In the genomic region with DNA sequence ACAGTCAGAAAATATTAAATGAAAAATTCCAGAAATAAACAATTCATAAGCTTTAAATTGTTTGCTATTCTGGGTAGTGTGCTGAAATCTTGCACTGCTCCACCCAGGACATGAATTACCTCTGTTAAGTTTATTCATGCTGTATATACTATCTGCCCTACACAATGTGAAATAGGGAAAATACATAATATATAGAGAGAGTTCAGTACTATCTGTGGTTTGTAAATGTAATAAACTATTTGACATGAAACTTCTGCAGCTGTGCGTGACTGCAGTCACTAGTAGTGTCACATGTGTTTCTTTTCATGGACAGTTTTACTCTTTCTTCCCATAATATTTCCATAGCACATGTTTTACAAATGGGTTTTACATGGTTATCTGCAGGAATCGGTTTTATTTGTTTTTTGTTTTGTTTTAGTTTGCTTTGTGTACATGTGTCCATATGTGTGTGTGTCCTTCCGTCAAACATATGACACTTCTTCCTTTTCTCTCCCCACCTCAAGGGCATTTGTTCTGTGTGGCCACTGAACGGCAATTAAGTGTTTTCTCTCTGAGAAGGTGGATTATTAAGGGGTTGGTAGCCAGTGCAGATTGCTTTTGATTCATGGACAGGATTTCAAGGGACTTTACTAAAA, we compare ENCODE assay signal across 28 cellular contexts.
"Had no signal": no experiment of that assay in that cellular context is flagged by ENCODE, and none has a peak within 500 bp of the region (broad histone marks: within the 10 kb centered on the region; RNA-seq: fewer than 3 reads in every experiment).

No MANE protein-coding gene starts in this region.

- H3K9ac ChIP-seq: neural progenitor cell had no signal

- DNase-seq: cerebellar nuclear complex; cortex of kidney; effector memory CD8-positive, alpha-beta T cell; foreskin keratinocyte; glutamatergic neuron; heart right ventricle; hippocampal formation; immature natural killer cell; islet precursor cell; kidney glomerular epithelial cell; left colon; left ventricle myocardium superior; lower lobe of right lung; mucosa of descending colon; naive B cell; spleen; stimulated activated CD4-positive, alpha-beta T cell treated with anti-CD3 and anti-CD28 coated beads, Interleukin-4, amount 100 ng/mL, for 4 hours; stimulated activated naive CD8-positive, alpha-beta T cell treated with anti-CD3 and anti-CD28 coated beads, Interleukin-15, Interleukin-2, amounts not matched to agents 100 U/mL and 50 U/mL, for 24 hours; substantia nigra; testis; tibial artery; upper lobe of left lung had no signal

- H3K27ac ChIP-seq: foreskin keratinocyte, heart right ventricle, lower lobe of right lung, neural progenitor cell, prostate gland, right atrium auricular region, skin epidermis, spleen, testis, tibial artery, upper lobe of left lung had no signal

- ATAC-seq: effector memory CD8-positive, alpha-beta T cell; foreskin keratinocyte; heart right ventricle; left colon; left ventricle myocardium superior; lower lobe of right lung; mucosa of descending colon; natural killer cell treated with Interleukin-12 subunit alpha and Interleukin-12 subunit beta and Interleukin-15 and Interleukin-18, amount 100 ng/mL, for 72 hours; stimulated activated memory B cell treated with anti-CD40 and anti-IgM and Interleukin-4, amounts not matched to agents 10 μg/mL and 1 μg/mL and 100 μg/mL, for 72 hours; stimulated activated naive CD8-positive, alpha-beta T cell treated with anti-CD3 and anti-CD28 coated beads, Interleukin-15, Interleukin-2, amounts not matched to agents 100 U/mL and 50 U/mL, for 24 hours had no signal

- H3K4me3 ChIP-seq: heart right ventricle, lower lobe of right lung, mucosa of descending colon, neural progenitor cell, prostate gland, right atrium auricular region, skin epidermis, spleen, testis, tibial artery, upper lobe of left lung had no signal

- H3K27me3 Mint-ChIP-seq: effector memory CD8-positive, alpha-beta T cell; naive B cell; natural killer cell treated with Interleukin-12 subunit alpha and Interleukin-12 subunit beta and Interleukin-15 and Interleukin-18, amount 100 ng/mL, for 72 hours; stimulated activated memory B cell treated with anti-CD40 and anti-IgM and Interleukin-4, amounts not matched to agents 10 μg/mL and 1 μg/mL and 100 μg/mL, for 72 hours had no signal

- H3K9me3 ChIP-seq: heart right ventricle, lower lobe of right lung, prostate gland, right atrium auricular region, testis, tibial artery, upper lobe of left lung had no signal

- H3K27me3 ChIP-seq: foreskin keratinocyte, heart right ventricle, neural progenitor cell, right atrium auricular region, spleen, testis, tibial artery, upper lobe of left lung had no signal

- H3K36me3 Mint-ChIP-seq: immature natural killer cell; naive B cell; natural killer cell treated with Interleukin-12 subunit alpha and Interleukin-12 subunit beta and Interleukin-15 and Interleukin-18, amount 100 ng/mL, for 72 hours; neural progenitor cell; stimulated activated memory B cell treated with anti-CD40 and anti-IgM and Interleukin-4, amounts not matched to agents 10 μg/mL and 1 μg/mL and 100 μg/mL, for 72 hours had no signal

- H3K27ac Mint-ChIP-seq: effector memory CD8-positive, alpha-beta T cell; immature natural killer cell; naive B cell; natural killer cell treated with Interleukin-12 subunit alpha and Interleukin-12 subunit beta and Interleukin-15 and Interleukin-18, amount 100 ng/mL, for 72 hours; neural progenitor cell; stimulated activated memory B cell treated with anti-CD40 and anti-IgM and Interleukin-4, amounts not matched to agents 10 μg/mL and 1 μg/mL and 100 μg/mL, for 72 hours had no signal

- H3K4me1 ChIP-seq: foreskin keratinocyte, heart right ventricle, lower lobe of right lung, neural progenitor cell, prostate gland, right atrium auricular region, spleen, testis, tibial artery, upper lobe of left lung had no signal

- H3K9me3 Mint-ChIP-seq: neural progenitor cell had no signal

- H3K36me3 ChIP-seq: heart right ventricle, lower lobe of right lung, neural progenitor cell, prostate gland, right atrium auricular region, spleen, tibial artery, upper lobe of left lung had no signal

- H2AFZ ChIP-seq: neural progenitor cell had no signal

- H3K4me2 ChIP-seq: neural progenitor cell had no signal

- H3K4me1 Mint-ChIP-seq: immature natural killer cell; naive B cell; neural progenitor cell; stimulated activated memory B cell treated with anti-CD40 and anti-IgM and Interleukin-4, amounts not matched to agents 10 μg/mL and 1 μg/mL and 100 μg/mL, for 72 hours had no signal

- H3K4me3 Mint-ChIP-seq: effector memory CD8-positive, alpha-beta T cell; immature natural killer cell; naive B cell; natural killer cell treated with Interleukin-12 subunit alpha and Interleukin-12 subunit beta and Interleukin-15 and Interleukin-18, amount 100 ng/mL, for 72 hours; neural progenitor cell; stimulated activated memory B cell treated with anti-CD40 and anti-IgM and Interleukin-4, amounts not matched to agents 10 μg/mL and 1 μg/mL and 100 μg/mL, for 72 hours had no signal
